ENCODE assay signal across 15 cellular contexts in the genomic region with DNA sequence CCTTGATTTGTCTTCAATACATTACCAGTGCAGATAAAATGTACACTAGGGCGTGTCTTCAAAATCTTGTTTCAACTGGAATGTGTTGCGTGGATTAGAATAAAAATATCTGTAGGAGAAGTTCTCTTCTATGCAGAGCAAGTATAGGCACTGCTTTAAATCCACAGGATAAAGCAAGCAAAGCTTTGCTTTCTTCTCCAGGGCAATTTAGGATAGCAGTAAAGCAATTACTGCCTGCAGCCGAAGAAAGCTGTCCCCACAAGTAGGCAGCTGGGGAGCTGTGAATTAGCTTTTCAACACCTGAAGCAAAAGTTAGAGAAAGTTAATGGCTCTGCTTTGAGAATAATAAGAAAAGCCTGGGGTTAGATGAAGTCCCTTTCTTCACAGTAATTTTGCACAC.
"Had no signal": no experiment of that assay in that cellular context is flagged by ENCODE, and none has a peak within 500 bp of the region (broad histone marks: within the 10 kb centered on the region; RNA-seq: fewer than 3 reads in every experiment).

No MANE protein-coding gene starts in this region.

- H3K27me3 Mint-ChIP-seq: activated CD4-positive, alpha-beta T cell treated with anti-CD3 and anti-CD28 coated beads, Interleukin-2, amount 10 ng/mL, durations not matched to agents 24 days and 14 days had no signal

- H3K36me3 ChIP-seq: transverse colon, vagina had no signal

- DNase-seq: activated CD4-positive, alpha-beta T cell treated with anti-CD3 and anti-CD28 coated beads, Interleukin-2, amount 10 ng/mL, durations not matched to agents 24 days and 14 days; activated CD4-positive, CD25-positive, alpha-beta regulatory T cell; activated CD8-positive, alpha-beta memory T cell treated with anti-CD3 and anti-CD28 coated beads, Interleukin-2, amount 50 U/mL, for 48 hours; aorta; glutamatergic neuron; occipital lobe; right cardiac atrium; stimulated activated CD4-positive, alpha-beta T cell treated with anti-CD3 and anti-CD28 coated beads, Interleukin-4, amount 100 ng/mL, for 4 hours; stimulated activated CD8-positive, alpha-beta memory T cell treated with anti-CD3 and anti-CD28 coated beads, Interleukin-4, amount 100 ng/mL, for 48 hours; stimulated activated naive CD4-positive, alpha-beta T cell treated with Interleukin-2 at 50 U/mL for 16 hours; transverse colon had no signal

- H3K27ac Mint-ChIP-seq: activated CD4-positive, alpha-beta T cell treated with anti-CD3 and anti-CD28 coated beads, Interleukin-2, amount 10 ng/mL, durations not matched to agents 24 days and 14 days; nephron; progenitor cell of endocrine pancreas had no signal

- H3K4me3 ChIP-seq: skin epidermis, transverse colon, vagina had no signal

- H3K4me1 Mint-ChIP-seq: activated CD4-positive, alpha-beta T cell treated with anti-CD3 and anti-CD28 coated beads, Interleukin-2, amount 10 ng/mL, durations not matched to agents 24 days and 14 days had no signal

- H3K4me1 ChIP-seq: vagina had no signal

- H3K4me3 Mint-ChIP-seq: activated CD4-positive, alpha-beta T cell treated with anti-CD3 and anti-CD28 coated beads, Interleukin-2, amount 10 ng/mL, durations not matched to agents 24 days and 14 days; nephron had no signal

- H3K9me3 Mint-ChIP-seq: activated CD4-positive, alpha-beta T cell treated with anti-CD3 and anti-CD28 coated beads, Interleukin-2, amount 10 ng/mL, durations not matched to agents 24 days and 14 days; nephron had no signal

- ATAC-seq: right cardiac atrium had no signal

- H3K27me3 ChIP-seq: transverse colon, vagina had no signal

- H3K27ac ChIP-seq: transverse colon, vagina had no signal
